Comparison of ENCODE assay signal across 1 cellular context in genomic region chr1:64043328-64043727, GRCh38.
TF ChIP-seq lines count a peak whose summit lies in the region.

No MANE protein-coding gene starts in this region.

TF ChIP-seq in SK-N-SH treated with all-trans-retinoic acid at 6 μM for 48 hours, 23 proteins besides CTCF, POLR2A, EP300 and RAD21 (continued from another document):
- TF ChIP-seq CSRNP3 (CRISPR knock-in tag; IDR thresholded peaks at IDR 0.05) (no peak), TSHZ2 (CRISPR knock-in tag; IDR thresholded peaks at IDR 0.05) (no peak), ZNF70 (CRISPR knock-in tag; IDR thresholded peaks at IDR 0.05) (no peak), PPARA (CRISPR knock-in tag; IDR thresholded peaks at IDR 0.05; ENCODE audit: borderline replicate concordance) (no peak), ARNTL (CRISPR knock-in tag; IDR thresholded peaks at IDR 0.05; ENCODE audit: borderline replicate concordance, low read depth) (no peak), TOX (CRISPR knock-in tag; IDR thresholded peaks at IDR 0.05; ENCODE audit: borderline replicate concordance) (no peak), ZNF8 (CRISPR knock-in tag; IDR thresholded peaks at IDR 0.05) (no peak), SNAI2 (CRISPR knock-in tag; IDR thresholded peaks at IDR 0.05) (no peak), ZNF565 (CRISPR knock-in tag; conservative IDR thresholded peaks at IDR 0.05; ENCODE audit: low read depth) (no peak), TCF4 (CRISPR knock-in tag; IDR thresholded peaks at IDR 0.05; ENCODE audit: borderline replicate concordance) (no peak), ZC3H10 (CRISPR knock-in tag; IDR thresholded peaks at IDR 0.05) (no peak), ZFP30 (CRISPR knock-in tag; IDR thresholded peaks at IDR 0.05) (no peak), PATZ1 (CRISPR knock-in tag; IDR thresholded peaks at IDR 0.05; ENCODE audit: borderline replicate concordance) (no peak), BACH2 (CRISPR knock-in tag; IDR thresholded peaks at IDR 0.05; ENCODE audit: borderline replicate concordance) (no peak), CSDC2 (CRISPR knock-in tag; IDR thresholded peaks at IDR 0.05) (no peak)
